ENCODE assay signal across 10 cellular contexts in the genomic region with DNA sequence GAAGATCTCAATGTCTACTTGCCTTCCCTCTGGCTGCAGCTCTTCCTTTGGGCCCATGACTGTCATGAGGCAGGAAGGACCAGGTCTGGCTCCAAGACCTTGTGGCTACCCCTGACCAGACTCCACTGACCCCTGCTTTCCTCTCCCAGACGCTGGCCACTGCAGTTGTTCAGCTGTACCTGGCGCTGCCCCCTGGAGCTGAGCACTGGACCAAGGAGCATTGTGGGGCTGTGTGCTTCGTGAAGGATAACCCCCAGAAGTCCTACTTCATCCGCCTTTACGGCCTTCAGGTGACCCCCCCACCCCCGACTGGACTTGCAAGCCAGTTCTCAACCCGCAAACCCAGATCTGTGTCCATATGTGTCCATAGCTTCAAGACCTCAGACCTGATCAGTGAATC. TPM values are rescaled to one million over a fixed set of nuclear protein-coding genes. Genes with fewer than 3 reads are reported as not detected.
DNase-seq lines count a peak whose midpoint lies in the region; ATAC-seq and TF ChIP-seq lines count a peak whose summit lies in the region.
"Had no signal": no experiment of that assay in that cellular context is flagged by ENCODE, and none has a peak within 500 bp of the region (broad histone marks: within the 10 kb centered on the region; RNA-seq: fewer than 3 reads in every experiment).

No MANE protein-coding gene starts in this region.

- no peak for ATAC-seq in activated T-helper 17 cell treated with anti-CD3 and anti-CD28 coated beads, Interleukin-2, amount 50 U/mL, for 72 hours (replicated peaks)
- ATAC-seq in GM21390 (IDR thresholded peaks at IDR 0.05; ENCODE audit: unreplicated experiment) (no peak), right cardiac atrium (no peak)
- ATAC-seq: Panc1 had no signal

- peaks cover 29% of the 10 kb centered on the region for H3K4me1 Mint-ChIP-seq in activated T-helper 17 cell treated with anti-CD3 and anti-CD28 coated beads, Interleukin-2, amount 50 U/mL, for 72 hours

- H4K20me1 ChIP-seq in BLaER1, result peaks cover 18% of the 10 kb centered on the region; the same call in 1 of the 2 replicates

- H3K27me3 Mint-ChIP-seq in activated T-helper 17 cell treated with anti-CD3 and anti-CD28 coated beads, Interleukin-2, amount 50 U/mL, for 72 hours, result no peaks in the 10 kb centered on the region

- H3K27me3 ChIP-seq in BLaER1, result peaks cover 46% of the 10 kb centered on the region
- H3K27me3 ChIP-seq in muscle layer of duodenum (ENCODE audit: low read depth, low read length), result no peaks in the 10 kb centered on the region
- H3K27me3 ChIP-seq in right cardiac atrium (ENCODE audit: control insufficient read depth, insufficient read depth), result no peaks in the 10 kb centered on the region

- H3K9me3 Mint-ChIP-seq in activated T-helper 17 cell treated with anti-CD3 and anti-CD28 coated beads, Interleukin-2, amount 50 U/mL, for 72 hours, result no peaks in the 10 kb centered on the region

- H3K4me3 Mint-ChIP-seq in activated T-helper 17 cell treated with anti-CD3 and anti-CD28 coated beads, Interleukin-2, amount 50 U/mL, for 72 hours, result peak overlapping the region; percentile 96

- peak overlapping the region; percentile 98 for H3K27ac Mint-ChIP-seq in activated T-helper 17 cell treated with anti-CD3 and anti-CD28 coated beads, Interleukin-2, amount 50 U/mL, for 72 hours

- H3K9me3 ChIP-seq in BLaER1, result no peaks in the 10 kb centered on the region
- no peaks in the 10 kb centered on the region for H3K9me3 ChIP-seq in muscle layer of duodenum (ENCODE audit: control insufficient read depth in 1 of 2, low read length in 2 of 2)
- no peaks in the 10 kb centered on the region for H3K9me3 ChIP-seq in right cardiac atrium (ENCODE audit: control insufficient read depth, low read length)

- WGBS in right cardiac atrium, result 72% methylated on average over 7 of the region's 7 CpGs

- peak overlapping the region; percentile 71 for H3K9ac ChIP-seq in BLaER1

- DNase-seq in GM12865 (ENCODE audit: low read depth) (no peak), COLO668 (lab: John Stamatoyannopoulos, UW; ENCODE audit: unreplicated experiment) (no peak), right cardiac atrium (no peak), globus pallidus (ENCODE audit: low spot score) (no peak)
- DNase-seq: trophoblast cell had no signal

- H3K36me3 ChIP-seq in BLaER1 (peaks cover 35% of the 10 kb centered on the region), muscle layer of duodenum (ENCODE audit: control insufficient read depth in 1 of 2, insufficient read depth in 2 of 2, low read length in 2 of 2) (no peaks in the 10 kb centered on the region)

- peaks cover 56% of the 10 kb centered on the region for H3K36me3 Mint-ChIP-seq in activated T-helper 17 cell treated with anti-CD3 and anti-CD28 coated beads, Interleukin-2, amount 50 U/mL, for 72 hours (ENCODE audit: low read depth)

- peak overlapping the region; percentile 66 for H3K4me3 ChIP-seq in BLaER1
- H3K4me3 ChIP-seq in GM12865 (ENCODE audit: low read depth, low read length), result peak overlapping the region; percentile 76
- H3K4me3 ChIP-seq in muscle layer of duodenum (ENCODE audit: low read depth in 1 of 2, low read length in 2 of 2), result peak overlapping the region; percentile 8 to 37
- no peak overlapping the region for H3K4me3 ChIP-seq in right cardiac atrium (ENCODE audit: low read length)

- H3K4me1 ChIP-seq in BLaER1 (peaks cover 28% of the 10 kb centered on the region), muscle layer of duodenum (ENCODE audit: control insufficient read depth in 1 of 2, insufficient read depth in 2 of 2, low read length in 2 of 2) (no peaks in the 10 kb centered on the region), right cardiac atrium (ENCODE audit: control insufficient read depth, insufficient read depth, low read length) (no peaks in the 10 kb centered on the region)

- H3K27ac ChIP-seq in BLaER1 (peak overlapping the region; percentile 73), muscle layer of duodenum (ENCODE audit: low read length) (peak overlapping the region; percentile 63), right cardiac atrium (ENCODE audit: low read length) (no peak overlapping the region)

- intact Hi-C loops in right cardiac atrium (cut with DNase I), result no loop called here

- H3K4me2 ChIP-seq in BLaER1, result peak overlapping the region; percentile 81

- no peak for TF ChIP-seq CTCF in GM12865 (IDR thresholded peaks at IDR 0.05; ENCODE audit: insufficient read depth, low read depth, low read length, missing control alignments)

RNA-seq across cellular contexts. Expression of gene WAS, which starts 0.5 kb away (rescaled TPM):
- 100 to 1,000 TPM in 1 of 2 donors, 10 to 100 TPM in 1; 96.8 to 102 TPM for total RNA-seq in activated T-helper 17 cell treated with anti-CD3 and anti-CD28 coated beads, Interleukin-2, amount 50 U/mL, for 72 hours
- total RNA-seq in right cardiac atrium, result 1 to 10 TPM; 3.0 to 6.2 (median 4.0) TPM
- 1.5 TPM for polyA plus RNA-seq in right cardiac atrium

RNA-seq across cellular contexts. Expression of gene SUV39H1, which starts 12.4 kb away (rescaled TPM):
- total RNA-seq in activated T-helper 17 cell treated with anti-CD3 and anti-CD28 coated beads, Interleukin-2, amount 50 U/mL, for 72 hours, result 10 to 100 TPM; 24.2 to 30.5 TPM
- 1 to 10 TPM; 3.1 to 7.2 (median 3.9) TPM for total RNA-seq in right cardiac atrium
- 3.3 TPM for polyA plus RNA-seq in right cardiac atrium

Comparison
In these comparisons a context has a peak if more than half of its experiments do, and no peak if none do; other contexts are left out.
1. RNA of gene WAS, which starts 0.5 kb away (total RNA-seq): 96.8 to 102 TPM in activated T-helper 17 cell treated with anti-CD3 and anti-CD28 coated beads, Interleukin-2, amount 50 U/mL, for 72 hours; 3.0 to 6.2 TPM in right cardiac atrium; every median in the first group is over 10 times any median in the second.